In the genomic region with DNA sequence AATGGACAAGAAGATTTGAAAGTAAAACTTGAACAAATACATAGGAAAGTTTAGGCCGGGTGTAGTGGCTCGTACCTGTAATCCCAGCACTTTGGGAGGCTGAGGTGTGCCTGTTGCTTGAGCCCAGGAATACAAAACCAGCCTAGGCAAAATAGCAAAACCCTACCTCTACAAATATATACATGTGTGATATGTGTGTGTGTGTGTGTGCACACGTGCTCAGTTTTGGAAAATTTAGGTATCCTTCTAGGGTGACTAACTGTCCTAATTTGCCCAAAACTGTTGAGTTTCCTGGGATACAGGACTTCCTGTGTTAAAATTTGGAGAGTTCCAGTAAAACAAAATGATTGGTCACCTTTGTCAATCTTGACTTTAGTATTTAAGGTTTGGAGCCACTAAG, we compare ENCODE assay signal across 29 cellular contexts.
"Had no signal": no experiment of that assay in that cellular context is flagged by ENCODE, and none has a peak within 500 bp of the region (broad histone marks: within the 10 kb centered on the region; RNA-seq: fewer than 3 reads in every experiment).

No MANE protein-coding gene starts in this region.

- H3K4me1 ChIP-seq: colonic mucosa, esophagus muscularis mucosa, esophagus squamous epithelium, foreskin keratinocyte, gastrocnemius medialis, gastroesophageal sphincter, heart left ventricle, heart right ventricle had no signal

- H3K27ac ChIP-seq: colonic mucosa, coronary artery, dorsolateral prefrontal cortex, epithelial cell of prostate, esophagus muscularis mucosa, esophagus squamous epithelium, foreskin keratinocyte, gastrocnemius medialis, gastroesophageal sphincter, heart left ventricle, heart right ventricle had no signal

- ATAC-seq: effector memory CD8-positive, alpha-beta T cell; esophagus mucosa; foreskin keratinocyte; gastrocnemius medialis; gastroesophageal sphincter; heart left ventricle; heart right ventricle had no signal

- H3K9me3 ChIP-seq: colonic mucosa, esophagus muscularis mucosa, esophagus squamous epithelium, gastrocnemius medialis, gastroesophageal sphincter had no signal

- H3K9me3 Mint-ChIP-seq: dendritic cell treated with granulocyte-macrophage colony-stimulating factor and Interleukin-4, amounts not matched to agents 40 ng/mL and 50 ng/mL, for 4 days had no signal

- FAIRE-seq: colon, endometrium, endothelial cell of umbilical vein, frontal cortex had no signal

- H3K4me3 Mint-ChIP-seq: dendritic cell treated with granulocyte-macrophage colony-stimulating factor and Interleukin-4, amounts not matched to agents 40 ng/mL and 50 ng/mL, for 4 days; effector memory CD8-positive, alpha-beta T cell; endodermal cell had no signal

- H3K27me3 ChIP-seq: colonic mucosa, esophagus muscularis mucosa, esophagus squamous epithelium, foreskin keratinocyte, gastrocnemius medialis, gastroesophageal sphincter, heart left ventricle, heart right ventricle had no signal

- H3K4me1 Mint-ChIP-seq: endodermal cell had no signal

- H3K36me3 ChIP-seq: colonic mucosa, esophagus muscularis mucosa, esophagus squamous epithelium, gastrocnemius medialis, gastroesophageal sphincter, heart left ventricle, heart right ventricle had no signal

- DNase-seq: colonic mucosa; cortex of kidney; dermis blood vessel endothelial cell; dorsolateral prefrontal cortex; effector CD4-positive, alpha-beta T cell; effector CD8-positive, alpha-beta T cell; effector memory CD4-positive, alpha-beta T cell; effector memory CD8-positive, alpha-beta T cell; endodermal cell; erythroblast; esophagus squamous epithelium; foreskin fibroblast; foreskin keratinocyte; foreskin melanocyte; gastrocnemius medialis; glutamatergic neuron; head of caudate nucleus; heart left ventricle; heart right ventricle had no signal

- H3K4me3 ChIP-seq: colonic mucosa, coronary artery, dorsolateral prefrontal cortex, esophagus muscularis mucosa, esophagus squamous epithelium, gastrocnemius medialis, gastroesophageal sphincter, heart left ventricle, heart right ventricle had no signal

- H3K27ac Mint-ChIP-seq: dendritic cell treated with granulocyte-macrophage colony-stimulating factor and Interleukin-4, amounts not matched to agents 40 ng/mL and 50 ng/mL, for 4 days; effector memory CD8-positive, alpha-beta T cell; endodermal cell had no signal

- H3K27me3 Mint-ChIP-seq: dendritic cell treated with granulocyte-macrophage colony-stimulating factor and Interleukin-4, amounts not matched to agents 40 ng/mL and 50 ng/mL, for 4 days; effector memory CD8-positive, alpha-beta T cell had no signal
